8 cellular contexts compared by ENCODE assay signal in the genomic region with DNA sequence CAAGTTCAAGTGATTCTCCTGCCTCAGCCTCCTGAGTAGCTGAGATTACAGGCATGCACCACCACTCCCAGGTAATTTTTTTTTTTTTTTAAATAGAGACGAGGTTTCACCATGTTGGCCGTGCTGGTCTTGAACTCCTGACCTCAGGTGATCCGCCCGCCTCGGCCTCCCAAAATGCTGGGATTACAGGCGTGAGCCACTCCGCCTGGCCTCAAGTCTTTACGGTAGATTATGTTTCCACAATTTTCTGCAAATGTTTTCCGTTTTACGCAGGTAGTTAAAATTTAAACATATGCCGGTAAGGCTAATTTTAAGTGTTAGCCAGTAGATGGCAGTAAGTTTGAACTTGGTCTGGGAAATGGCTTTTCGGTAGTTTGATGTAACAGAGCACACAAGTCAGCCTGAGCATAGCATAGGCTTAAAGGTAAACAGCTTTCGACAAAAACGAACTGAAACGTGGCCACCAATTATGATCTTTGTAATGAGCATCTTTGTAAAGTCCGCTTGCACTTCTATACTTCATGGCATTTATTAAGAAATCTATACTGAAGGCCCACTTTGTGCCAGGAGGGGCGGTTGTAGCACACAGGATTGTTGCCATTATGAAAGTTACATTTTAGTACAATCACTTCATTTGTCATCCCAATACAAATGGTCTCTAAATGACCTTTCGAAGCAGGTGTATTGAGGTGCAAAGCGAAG. TPM values are rescaled to one million over a fixed set of nuclear protein-coding genes. Genes with fewer than 3 reads are reported as not detected.
DNase-seq lines count a peak whose midpoint lies in the region; ATAC-seq, FAIRE-seq and TF ChIP-seq lines count a peak whose summit lies in the region.

No MANE protein-coding gene starts in this region.

- H3K9me3 Mint-ChIP-seq in naive B cell = peaks cover 0 to 4% (median 3%) of the 10 kb centered on the region in 7 donors

- no peak overlapping the region for H3K27ac ChIP-seq in SK-N-SH (ENCODE audit: low read depth in 2 of 2, low read length in 1 of 2)
- H3K27ac ChIP-seq in epithelial cell of prostate = no peak overlapping the region

- H3K4me3 Mint-ChIP-seq in naive B cell = peak overlapping the region in 7 of 8 donors; percentile 12 to 85 (median 62)

- no peak overlapping the region for H2AFZ ChIP-seq in SK-N-SH (ENCODE audit: low read depth)

- H3K9ac ChIP-seq in SK-N-SH = no peak overlapping the region

- H3K9me3 ChIP-seq in SK-N-SH = no peaks in the 10 kb centered on the region

- no peak overlapping the region; a peak in 1 of 4 replicates for H3K4me3 ChIP-seq in SK-N-SH (ENCODE audit: low read depth in 2 of 2, low read length in 1 of 2)

- no peak for TF ChIP-seq EP300 in SK-N-SH (IDR thresholded peaks at IDR 0.05; ENCODE audit: borderline replicate concordance in 1 of 2, low read depth in 1 of 2, low read length in 1 of 2)

- H3K36me3 ChIP-seq in SK-N-SH (replicated peaks in 1 of 2; ENCODE audit: control insufficient read depth in 1 of 2, insufficient read depth in 2 of 2, low read length in 1 of 2) = no peaks in the 10 kb centered on the region

- no peaks in the 10 kb centered on the region for H3F3A ChIP-seq in SK-N-SH (replicated peaks; ENCODE audit: insufficient read depth)

- no peaks in the 10 kb centered on the region for H3K27me3 ChIP-seq in SK-N-SH (ENCODE audit: insufficient read depth)

- H3K27ac Mint-ChIP-seq in naive B cell = peak overlapping the region in 2 of 6 donors; percentile 7 to 43

- H3K27me3 Mint-ChIP-seq in naive B cell = peaks cover 0 to 6% (median 4%) of the 10 kb centered on the region in 3 donors

- peak; percentile 54 to 58 for ATAC-seq in naive B cell (ENCODE audit: low read depth in 2 of 2)
- no peak for ATAC-seq in HG03469 (IDR thresholded peaks at IDR 0.05; ENCODE audit: unreplicated experiment)

- no peaks in the 10 kb centered on the region for H3K4me1 ChIP-seq in SK-N-SH (ENCODE audit: control insufficient read depth in 1 of 2, insufficient read depth in 2 of 2, low read depth in 1 of 2, low read length in 1 of 2)

- H3K4me2 ChIP-seq in SK-N-SH = no peak overlapping the region; the same call in 1 of the 2 replicates

- POLR2A ChIA-PET in SK-N-SH (lab: Yijun Ruan, JAX) = no interaction called here

- H3K9me2 ChIP-seq in SK-N-SH = no peaks in the 10 kb centered on the region

- FAIRE-seq in D721Med (lab: Jason Lieb, UNC) = peak; percentile 83

- 25% methylated on average over 19 of the region's 19 CpGs for WGBS in SK-N-SH (ENCODE audit: low lambda C conversion rate)

- H4K20me1 ChIP-seq in SK-N-SH (ENCODE audit: insufficient read depth) = no peaks in the 10 kb centered on the region

- H3K4me1 Mint-ChIP-seq in naive B cell = peaks cover 0 to 10% (median 3%) of the 10 kb centered on the region in 3 donors

- H3K79me2 ChIP-seq in SK-N-SH (ENCODE audit: insufficient read depth) = no peaks in the 10 kb centered on the region

- TF ChIP-seq CTCF in D721Med (IDR thresholded peaks at IDR 0.05; ENCODE audit: insufficient read depth, missing control alignments) = peak; percentile 73
- TF ChIP-seq CTCF in SK-N-SH (IDR thresholded peaks at IDR 0.05) = peak; percentile 76

- TF ChIP-seq RAD21 in SK-N-SH (IDR thresholded peaks at IDR 0.05; ENCODE audit: low read length) = peak; percentile 79

- CTCF ChIA-PET in SK-N-SH (lab: Yijun Ruan, JAX) = interaction anchor here (0.7 to 7.8 kb wide), 16 partner anchors 10 to 549 kb away, joined by 3 to 43 read pairs (median 3); a partner anchor contains a TSS

- DNase-seq in D721Med (ENCODE audit: insufficient read length, low spot score) (peak; percentile 41), GM19238 (ENCODE audit: insufficient read length, low spot score) (peak; percentile 26), KG1 (lab: John Stamatoyannopoulos, UW) (peak; percentile 25), SK-N-SH (peak; percentile 56), epithelial cell of prostate (ENCODE audit: low read depth, low spot score) (peak; percentile 18), naive B cell (peak; percentile 33), GOT3 (lab: John Stamatoyannopoulos, UW) (no peak)

- no peaks in the 10 kb centered on the region for H3K36me3 Mint-ChIP-seq in naive B cell

TF ChIP-seq in SK-N-SH, 30 proteins besides CTCF, POLR2A, EP300 and RAD21:
- no peak for TF ChIP-seq ELF1 (IDR thresholded peaks at IDR 0.05)
- TF ChIP-seq SMC3 (IDR thresholded peaks at IDR 0.05; ENCODE audit: low read depth, low read length) = peak; percentile 80

RNA-seq across cellular contexts. Expression of a gene that starts 31.1 kb away (rescaled TPM):
- polyA plus RNA-seq in SK-N-SH (2012; rRNA removed) = not detected in 2 replicates
- polyA plus RNA-seq in SK-N-SH (2012; cell fraction: cytosol; rRNA removed) = 0.01 TPM in 1 of 2 replicates, not detected in the other
- polyA plus RNA-seq in SK-N-SH (2012; cell fraction: nucleus; rRNA removed) = 0.02 TPM in 1 of 2 replicates, not detected in the other
- not detected for polyA plus RNA-seq in naive B cell (ENCODE audit: low read depth in 6 of 6)
